ENCODE assay signal across 8 cellular contexts in genomic region chr11:32892355-32893090, GRCh38. TPM values are rescaled to one million over a fixed set of nuclear protein-coding genes. Genes with fewer than 3 reads are reported as not detected.
A peak's percentile ranks its signal among the peaks of the same experiment; 100 is the strongest.
DNase-seq lines count a peak whose midpoint lies in the region; ATAC-seq and TF ChIP-seq lines count a peak whose summit lies in the region.

Gene QSER1 (plus strand): TSS chr11:32892811. CDS start chr11:32893126, 315 bp downstream.

- peak within 1 kb of the TSS; percentile 90 for H3K27ac Mint-ChIP-seq in activated CD4-positive, alpha-beta memory T cell treated with anti-CD3 and anti-CD28 coated beads for 36 hours

- H3K9me3 Mint-ChIP-seq in activated CD4-positive, alpha-beta memory T cell treated with anti-CD3 and anti-CD28 coated beads for 36 hours, result no peaks in the 10 kb centered on the region

- H3K27ac ChIP-seq in ectodermal cell (ENCODE audit: insufficient read depth, low read depth, low read length, poor library complexity, severe bottlenecking), result peak within 1 kb of the TSS; percentile 96
- H3K27ac ChIP-seq in lower lobe of right lung, result peak within 1 kb of the TSS; percentile 95

- H3K4me3 ChIP-seq in ectodermal cell (ENCODE audit: insufficient read depth, low read depth, low read length) (peak within 1 kb of the TSS; percentile 94), lower lobe of right lung (peak within 1 kb of the TSS; percentile 96)

- POLR2A ChIA-PET in activated CD4-positive, alpha-beta memory T cell treated with anti-CD3 and anti-CD28 coated beads for 36 hours (lab: Charles Lee), result interaction anchor here (0.6 to 1.2 kb wide), 8 partner anchors 14 to 269 kb away, joined by 3 to 5 read pairs (median 3); partner anchors contain the start of gene CSTF3

- DNase-seq in AG08396 (ENCODE audit: low spot score) (peak; percentile 93), NCI-H510A treated with DMSO at 0.1 percent for 48 hours (lab: John Stamatoyannopoulos, UW) (peak; percentile 18), lower lobe of right lung (peak; percentile 79)
- peak; percentile 79 for DNase-seq in activated CD4-positive, alpha-beta memory T cell treated with anti-CD3 and anti-CD28 coated beads for 36 hours
- peak; percentile 18 to 62 (median 36) for DNase-seq in stimulated activated CD4-positive, alpha-beta T cell treated with anti-CD3 and anti-CD28 coated beads, TNF-alpha, amount 100 ng/mL, for 1 hour (ENCODE audit: low read depth in 3 of 3, low spot score in 1 of 3)

- no peaks in the 10 kb centered on the region for H3K27me3 Mint-ChIP-seq in activated CD4-positive, alpha-beta memory T cell treated with anti-CD3 and anti-CD28 coated beads for 36 hours

- H3K27me3 ChIP-seq in ectodermal cell (ENCODE audit: control insufficient read depth, insufficient read depth, low read length, poor library complexity, severe bottlenecking), result no peaks in the 10 kb centered on the region
- no peaks in the 10 kb centered on the region for H3K27me3 ChIP-seq in lower lobe of right lung (ENCODE audit: low read depth)

- CTCF ChIA-PET in activated CD4-positive, alpha-beta memory T cell treated with anti-CD3 and anti-CD28 coated beads for 36 hours (lab: Charles Lee), result interaction anchor here (0.7 to 1.6 kb wide), 5 partner anchors 22 to 173 kb away, joined by 3 to 6 read pairs (median 3); no protein-coding TSS in a partner anchor

- H3K4me1 Mint-ChIP-seq in activated CD4-positive, alpha-beta memory T cell treated with anti-CD3 and anti-CD28 coated beads for 36 hours (ENCODE audit: low read depth), result peaks cover 30% of the 10 kb centered on the region

- 0% methylated on average over 85 to 87 of the region's 91 CpGs for WGBS in ectodermal cell, 2 experiments

- no peaks in the 10 kb centered on the region for H3K36me3 ChIP-seq in ectodermal cell (ENCODE audit: control insufficient read depth, insufficient read depth, low read length)
- no peaks in the 10 kb centered on the region for H3K36me3 ChIP-seq in lower lobe of right lung

- intact Hi-C loops in activated CD4-positive, alpha-beta memory T cell treated with anti-CD3 and anti-CD28 coated beads for 36 hours (cut with micrococcal nuclease), result loop anchor here (1.0 to 5.0 kb wide), 6 partner anchors 65 to 366 kb away; partner anchors contain the start of genes CSTF3, EIF3M and PRRG4
- intact Hi-C loops in lower lobe of right lung (cut with DNase I), result no loop called here

- peak within 1 kb of the TSS; percentile 97 for H3K4me3 Mint-ChIP-seq in activated CD4-positive, alpha-beta memory T cell treated with anti-CD3 and anti-CD28 coated beads for 36 hours

- no peak for TF ChIP-seq CTCF in lower lobe of right lung (IDR thresholded peaks at IDR 0.05)

- no peaks in the 10 kb centered on the region for H3K36me3 Mint-ChIP-seq in activated CD4-positive, alpha-beta memory T cell treated with anti-CD3 and anti-CD28 coated beads for 36 hours

- peak; percentile 41 for ATAC-seq in GM18873 (IDR thresholded peaks at IDR 0.05; ENCODE audit: low FRiP score, unreplicated experiment)
- peak; percentile 61 for ATAC-seq in HG03108 (IDR thresholded peaks at IDR 0.05; ENCODE audit: unreplicated experiment)
- ATAC-seq in lower lobe of right lung, result peak; percentile 90 to 92

- H3K4me1 ChIP-seq in ectodermal cell (ENCODE audit: control insufficient read depth, insufficient read depth, low read length) (peaks cover 7% of the 10 kb centered on the region), lower lobe of right lung (peaks cover 23% of the 10 kb centered on the region)

- H3K9me3 ChIP-seq in ectodermal cell (ENCODE audit: control insufficient read depth, low read length), result no peaks in the 10 kb centered on the region
- no peaks in the 10 kb centered on the region for H3K9me3 ChIP-seq in lower lobe of right lung

RNA-seq across cellular contexts. Expression of gene QSER1, which starts in this region (rescaled TPM):
- 10 to 100 TPM in 1 of 2 experiments, 1 to 10 TPM in 1; 8.3 to 10.9 TPM for total RNA-seq in activated CD4-positive, alpha-beta memory T cell treated with anti-CD3 and anti-CD28 coated beads for 36 hours
- 44.3 TPM for polyA plus RNA-seq in ectodermal cell (2013, experiment 1 of 4)
- 44.0 TPM for polyA plus RNA-seq in ectodermal cell (2013, experiment 2 of 4)
- polyA plus RNA-seq in ectodermal cell (2013, experiment 3 of 4), result 38.4 TPM
- polyA plus RNA-seq in ectodermal cell (2013, experiment 4 of 4), result 44.7 TPM
- total RNA-seq in lower lobe of right lung, result 27.6 TPM

Comparison
In these comparisons a context has a peak if more than half of its experiments do, and no peak if none do; other contexts are left out.
1. Peak in every context shown above with its lines: DNase-seq, ATAC-seq, H3K4me3 ChIP-seq and H3K27ac ChIP-seq.
2. DNase-seq: peak in every context shown above with its lines; median percentile 93 in AG08396; 79 in activated CD4-positive, alpha-beta memory T cell treated with anti-CD3 and anti-CD28 coated beads for 36 hours; 79 in lower lobe of right lung; 36 in stimulated activated CD4-positive, alpha-beta T cell treated with anti-CD3 and anti-CD28 coated beads, TNF-alpha, amount 100 ng/mL, for 1 hour; 18 in NCI-H510A treated with DMSO at 0.1 percent for 48 hours.
3. ATAC-seq: peak in every context shown above with its lines; median percentile 91 in lower lobe of right lung; 61 in HG03108; 41 in GM18873.